25 cellular contexts compared by ENCODE assay signal in the genomic region with DNA sequence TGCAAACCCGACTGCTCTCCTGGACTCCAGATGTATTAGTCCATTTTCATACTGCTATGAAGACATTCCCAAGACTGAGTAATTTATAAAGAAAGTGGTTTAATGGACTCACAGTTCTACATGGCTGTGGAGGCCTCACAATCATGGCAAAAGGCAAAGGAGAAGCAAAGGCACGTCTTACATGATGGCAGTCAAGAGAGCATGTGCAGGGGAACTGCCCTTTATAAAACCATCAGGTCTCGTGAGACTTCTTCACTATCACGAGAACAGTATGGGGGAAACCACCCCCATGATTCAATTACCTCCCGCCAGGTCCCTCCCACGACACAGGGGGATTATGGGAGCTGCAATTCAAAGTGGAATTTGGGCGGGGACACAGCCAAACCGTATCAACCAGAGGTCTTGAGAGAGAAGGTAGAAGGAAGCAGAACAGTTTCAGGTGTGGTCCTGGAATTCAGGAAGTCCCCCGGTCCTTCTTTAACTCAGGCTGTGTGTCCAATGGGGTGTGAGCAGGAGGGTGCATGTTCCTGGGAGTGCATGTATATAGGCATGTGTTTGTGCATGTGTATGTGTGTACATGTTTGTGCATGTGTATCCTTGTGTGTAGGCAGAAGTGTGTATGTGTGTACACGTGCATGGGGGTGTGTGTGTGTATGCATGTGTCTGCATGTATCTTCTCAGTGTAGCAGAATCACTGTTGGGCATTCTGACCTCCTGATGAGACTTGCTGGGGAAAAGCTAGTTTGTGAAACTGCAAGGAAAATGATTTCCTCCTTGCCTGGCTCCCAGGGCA. TPM values are rescaled to one million over a fixed set of nuclear protein-coding genes. Genes with fewer than 3 reads are reported as not detected.
DNase-seq lines count a peak whose midpoint lies in the region; ATAC-seq, FAIRE-seq and TF ChIP-seq lines count a peak whose summit lies in the region.
"Had no signal": no experiment of that assay in that cellular context is flagged by ENCODE, and none has a peak within 500 bp of the region (broad histone marks: within the 10 kb centered on the region; RNA-seq: fewer than 3 reads in every experiment).

No MANE protein-coding gene starts in this region.

- TF ChIP-seq CTCF in HepG2 (CRISPR knock-in tag; IDR thresholded peaks at IDR 0.05) (no peak), right lobe of liver (IDR thresholded peaks at IDR 0.05) (no peak), endodermal cell (conservative IDR thresholded peaks at IDR 0.05) (no peak), ovary (IDR thresholded peaks at IDR 0.05) (no peak), lower leg skin (IDR thresholded peaks at IDR 0.05) (no peak)

- H3K79me2 ChIP-seq in HepG2 (ENCODE audit: insufficient read depth, low read length) = no peaks in the 10 kb centered on the region

- WGBS in HepG2 (ENCODE audit: low lambda C conversion rate) = 92% methylated on average over 10 of the region's 10 CpGs
- 74% methylated on average over 5 of the region's 10 CpGs for WGBS in right lobe of liver (ENCODE audit: insufficient coverage, low coverage, low lambda C conversion rate, missing lambda C conversion rate)
- WGBS in endodermal cell (ENCODE audit: insufficient coverage in 1 of 2, insufficient read length in 1 of 2), 2 experiments = 85 to 87% methylated on average over 6 to 10 of the region's 10 CpGs
- 47 to 66% (median 54%) methylated on average over 10 of the region's 10 CpGs for WGBS in ovary, 3 donors
- 78% methylated on average over 10 of the region's 10 CpGs for WGBS in right cardiac atrium
- 78% methylated on average over 10 of the region's 10 CpGs for WGBS in lower leg skin, 2 donors

- no peak for FAIRE-seq in HepG2 (lab: Jason Lieb, UNC)
- FAIRE-seq in RCC 7860 (lab: Jason Lieb, UNC) = no peak
- FAIRE-seq: A549 had no signal

- H3K4me3 ChIP-seq in HepG2 (replicated peaks in 1 of 3; ENCODE audit: insufficient read depth in 1 of 3, low read depth in 2 of 3, low read length in 3 of 3) = no peak overlapping the region
- H3K4me3 ChIP-seq in right lobe of liver = no peak overlapping the region
- no peak overlapping the region for H3K4me3 ChIP-seq in endodermal cell (ENCODE audit: low read length)
- H3K4me3 ChIP-seq in ovary = no peak overlapping the region
- H3K4me3 ChIP-seq in right cardiac atrium (ENCODE audit: low read length) = no peak overlapping the region
- no peak overlapping the region for H3K4me3 ChIP-seq in lower leg skin (ENCODE audit: low read depth, poor library complexity, severe bottlenecking)
- H3K4me3 ChIP-seq: A549, ascending aorta, colonic mucosa, psoas muscle, SJCRH30, testis had no signal

- H3K4me2 ChIP-seq in HepG2 (ENCODE audit: low read depth, low read length) = no peak overlapping the region
- H3K4me2 ChIP-seq: A549 had no signal

- H3K9ac ChIP-seq in HepG2 (ENCODE audit: insufficient read depth, low read depth, low read length) = no peak overlapping the region
- no peak overlapping the region for H3K9ac ChIP-seq in endodermal cell (ENCODE audit: extremely low read depth, low read length, poor library complexity, severe bottlenecking)

- H3K4me3 Mint-ChIP-seq in endodermal cell = no peak overlapping the region
- H3K4me3 Mint-ChIP-seq: activated T-cell treated with anti-CD3 and anti-CD28 coated beads, Interleukin-2, amount 50 U/mL, for 72 hours; CD8-positive, alpha-beta T cell; immature natural killer cell; T-cell had no signal

- H3K27me3 ChIP-seq in HepG2 (ENCODE audit: control insufficient read depth in 1 of 2, insufficient read depth in 2 of 2, low read length in 2 of 2) (no peaks in the 10 kb centered on the region), right lobe of liver (no peaks in the 10 kb centered on the region), endodermal cell (ENCODE audit: control insufficient read depth, insufficient read depth, low read length, poor library complexity, severe bottlenecking) (no peaks in the 10 kb centered on the region), ovary (no peaks in the 10 kb centered on the region), right cardiac atrium (ENCODE audit: control insufficient read depth, insufficient read depth) (no peaks in the 10 kb centered on the region)
- H3K27me3 ChIP-seq: ascending aorta, colonic mucosa, SJCRH30, testis had no signal

- POLR2A ChIA-PET in HepG2 (lab: Yijun Ruan, JAX) = no interaction called here

- peaks cover 66% of the 10 kb centered on the region for H3K36me3 Mint-ChIP-seq in endodermal cell (ENCODE audit: low read depth)
- H3K36me3 Mint-ChIP-seq: CD8-positive, alpha-beta T cell; immature natural killer cell; T-cell had no signal

- no peaks in the 10 kb centered on the region for H3K9me3 Mint-ChIP-seq in endodermal cell
- H3K9me3 Mint-ChIP-seq: activated T-cell treated with anti-CD3 and anti-CD28 coated beads, Interleukin-2, amount 50 U/mL, for 72 hours; CD8-positive, alpha-beta T cell; immature natural killer cell; T-cell had no signal

- DNase-seq in HepG2 (ENCODE audit: low spot score) (no peak), right lobe of liver (no peak), endodermal cell (peak; percentile 71), ovary (peak in 3 of 5 donors; percentile 29 to 51 (median 47)), RCC 7860 (ENCODE audit: low spot score) (no peak), right cardiac atrium (no peak), lower leg skin (ENCODE audit: low spot score in 2 of 2) (no peak), pons (ENCODE audit: low spot score) (no peak)
- DNase-seq: activated T-cell treated with anti-CD3 and anti-CD28 coated beads, Interleukin-2, amount 50 U/mL, for 72 hours; CD8-positive, alpha-beta T cell; colonic mucosa; effector CD4-positive, alpha-beta T cell; immature natural killer cell; left cardiac atrium; NCI-H1436; NCI-H2081 treated with DMSO at 0.1 percent for 48 hours; NCI-H345; SJCRH30; stimulated activated naive CD4-positive, alpha-beta T cell treated with Interleukin-2 at 50 U/mL for 16 hours; T-cell; testis had no signal

- H3K27ac Mint-ChIP-seq in endodermal cell = peak overlapping the region; percentile 60
- H3K27ac Mint-ChIP-seq: activated T-cell treated with anti-CD3 and anti-CD28 coated beads, Interleukin-2, amount 50 U/mL, for 72 hours; CD8-positive, alpha-beta T cell; immature natural killer cell; T-cell had no signal

- TF ChIP-seq POLR2A in HepG2 (IDR thresholded peaks at IDR 0.05; ENCODE audit: insufficient read depth in 1 of 2, low read depth in 2 of 2, low read length in 2 of 2) (no peak), right lobe of liver (IDR thresholded peaks at IDR 0.05) (no peak), ovary (IDR thresholded peaks at IDR 0.05) (no peak), lower leg skin (IDR thresholded peaks at IDR 0.05) (no peak)

- H3K4me1 Mint-ChIP-seq in endodermal cell = peaks cover 32% of the 10 kb centered on the region
- H3K4me1 Mint-ChIP-seq: immature natural killer cell had no signal

- H2AFZ ChIP-seq in HepG2 (ENCODE audit: low read length) = no peak overlapping the region

- CTCF ChIA-PET in HepG2 (lab: Yijun Ruan, JAX; ENCODE audit: low intra/inter-chr PET ratio, low total read pairs) = no interaction called here

- no peaks in the 10 kb centered on the region for H3K27me3 Mint-ChIP-seq in endodermal cell (ENCODE audit: insufficient read depth)

- no TSS peak for BruUV-seq in HepG2 (replicated peaks; lab: Mats Ljungman, UMichigan)

- ATAC-seq in HepG2 = no peak
- no peak for ATAC-seq in right lobe of liver
- no peak for ATAC-seq in right cardiac atrium
- ATAC-seq: A549; activated T-cell treated with anti-CD3 and anti-CD28 coated beads, Interleukin-2, amount 50 U/mL, for 72 hours; CD8-positive, alpha-beta T cell; left cardiac atrium; psoas muscle; T-cell had no signal

- in situ Hi-C loops in HepG2 (cut with HindIII; ENCODE audit: extremely low pct_ligation_motif_present, low pct_unique_long_range_greater_than_20kb) = loop anchor here (5.0 to 10.0 kb wide), 2 partner anchors 103 to 445 kb away; a partner anchor contains a TSS

- peaks cover 22% of the 10 kb centered on the region for H3K4me1 ChIP-seq in HepG2 (ENCODE audit: insufficient read depth, low read length)
- no peaks in the 10 kb centered on the region for H3K4me1 ChIP-seq in right lobe of liver
- H3K4me1 ChIP-seq in endodermal cell (ENCODE audit: control insufficient read depth, insufficient read depth, low read length) = peaks cover 3% of the 10 kb centered on the region
- peaks cover 22% of the 10 kb centered on the region for H3K4me1 ChIP-seq in ovary (ENCODE audit: insufficient read depth)
- no peaks in the 10 kb centered on the region for H3K4me1 ChIP-seq in right cardiac atrium (ENCODE audit: control insufficient read depth, insufficient read depth, low read length)
- H3K4me1 ChIP-seq: ascending aorta, colonic mucosa had no signal

- H3K36me3 ChIP-seq in HepG2 (replicated peaks in 1 of 2; ENCODE audit: control insufficient read depth in 1 of 2, insufficient read depth in 2 of 2, low read length in 2 of 2) (peaks cover 54 to 84% of the 10 kb centered on the region in 2 experiments), right lobe of liver (no peaks in the 10 kb centered on the region), endodermal cell (ENCODE audit: control insufficient read depth, insufficient read depth, low read length) (peaks cover 95% of the 10 kb centered on the region), ovary (no peaks in the 10 kb centered on the region)
- H3K36me3 ChIP-seq: ascending aorta, colonic mucosa, SJCRH30 had no signal

- TF ChIP-seq EP300 in HepG2 (IDR thresholded peaks at IDR 0.05; ENCODE audit: low read depth in 2 of 2, low read length in 2 of 2) (no peak), HepG2 (CRISPR knock-in tag; IDR thresholded peaks at IDR 0.05; ENCODE audit: borderline replicate concordance) (no peak), ovary (IDR thresholded peaks at IDR 0.05) (no peak)

- intact Hi-C loops in HepG2 (cut with micrococcal nuclease; ENCODE audit: unreplicated experiment) = loop anchor here (5.0 to 10.0 kb wide), 2 partner anchors 105 to 448 kb away; a partner anchor contains a TSS
- intact Hi-C loops in right lobe of liver (cut with DNase I) = loop anchor here in 1 of 2 donors (5.0 kb wide), 1 partner anchor 98 kb away; no protein-coding TSS in a partner anchor
- intact Hi-C loops in ovary (cut with DNase I) = loop anchor here in 3 of 4 donors (5.0 to 10.0 kb wide), 3 partner anchors 38 to 345 kb away; no protein-coding TSS in a partner anchor
- intact Hi-C loops in right cardiac atrium (cut with DNase I) = loop anchor here in 2 of 4 donors (5.0 to 10.0 kb wide), 2 partner anchors 103 to 425 kb away; a partner anchor contains a TSS
- intact Hi-C loops in lower leg skin (cut with DNase I; ENCODE audit: low total_unique reads) = loop anchor here (5.0 kb wide), 1 partner anchor 103 kb away; no protein-coding TSS in a partner anchor

- H4K20me1 ChIP-seq in HepG2 (ENCODE audit: insufficient read depth, low read length) = peaks cover 10% of the 10 kb centered on the region; the same call in 1 of the 2 replicates

- H3K9me3 ChIP-seq in HepG2 (ENCODE audit: low read length) (no peaks in the 10 kb centered on the region), right lobe of liver (no peaks in the 10 kb centered on the region), endodermal cell (ENCODE audit: control insufficient read depth, low read length) (no peaks in the 10 kb centered on the region), ovary (no peaks in the 10 kb centered on the region), right cardiac atrium (ENCODE audit: control insufficient read depth, low read length) (no peaks in the 10 kb centered on the region)
- H3K9me3 ChIP-seq: A549, ascending aorta, colonic mucosa, psoas muscle, SJCRH30, testis had no signal

- TF ChIP-seq RAD21 in HepG2 (CRISPR knock-in tag; IDR thresholded peaks at IDR 0.05) = no peak

- H3K27ac ChIP-seq in HepG2 (ENCODE audit: extremely low read length, insufficient read depth, low read length) (no peak overlapping the region), right lobe of liver (no peak overlapping the region), endodermal cell (ENCODE audit: low read depth, low read length) (no peak overlapping the region), ovary (no peak overlapping the region), right cardiac atrium (ENCODE audit: low read length) (no peak overlapping the region)
- H3K27ac ChIP-seq: A549, ascending aorta, colonic mucosa, epithelial cell of prostate, psoas muscle, SJCRH30 had no signal

RNA-seq across cellular contexts. Expression of a gene that starts 46.2 kb away (rescaled TPM):
- total RNA-seq in HepG2 (2016; rRNA removed; fragmentation: Illumina TruSeq; extraction: Trizol) = 61.2 and 64.2 TPM in 2 replicates
- 22.9 and 28.7 TPM in 2 replicates for total RNA-seq in HepG2 (2016; cell fraction: cytosol; rRNA removed; fragmentation: Illumina TruSeq; extraction: Trizol; ENCODE audit: low read depth)
- 62.9 and 63.8 TPM in 2 replicates for total RNA-seq in HepG2 (2016; cell fraction: insoluble cytoplasmic fraction; rRNA removed; fragmentation: Illumina TruSeq; extraction: Trizol)
- total RNA-seq in HepG2 (2016; cell fraction: membrane; rRNA removed; fragmentation: Illumina TruSeq; extraction: Trizol) = 43.0 and 57.1 TPM in 2 replicates
- total RNA-seq in HepG2 (2016; cell fraction: nucleus; rRNA removed; fragmentation: Illumina TruSeq; extraction: Trizol) = 118 and 132 TPM in 2 replicates
- polyA plus RNA-seq in HepG2 (2011; rRNA removed) = 26.8 and 31.3 TPM in 2 replicates
- 20.4 and 21.0 TPM in 2 replicates for polyA plus RNA-seq in HepG2 (2011; cell fraction: cytosol; rRNA removed)
- polyA plus RNA-seq in HepG2 (2011; cell fraction: nucleus; rRNA removed) = 110 and 130 TPM in 2 replicates
- 47.0 and 84.0 TPM in 2 replicates for polyA plus RNA-seq in HepG2 (2012)
- 10.7 and 14.3 TPM in 2 replicates for polyA plus RNA-seq in HepG2 (2016; cell fraction: cytosol; fragmentation: Illumina TruSeq; extraction: Trizol; ENCODE audit: low read depth)
- polyA plus RNA-seq in HepG2 (2016; cell fraction: insoluble cytoplasmic fraction; fragmentation: Illumina TruSeq; extraction: Trizol; ENCODE audit: low read depth) = 38.8 and 51.0 TPM in 2 replicates
- 17.8 and 18.3 TPM in 2 replicates for polyA plus RNA-seq in HepG2 (2016; cell fraction: membrane; fragmentation: Illumina TruSeq; extraction: Trizol; ENCODE audit: low read depth)
- 158 and 174 TPM in 2 replicates for polyA plus RNA-seq in HepG2 (2016; cell fraction: nucleus; fragmentation: Illumina TruSeq; extraction: Trizol; ENCODE audit: insufficient read depth, low read depth)
- 1.5 and 97.9 TPM in 2 replicates for polyA minus RNA-seq in HepG2 (2011; rRNA and poly(A)+ RNA removed; ENCODE audit: low replicate concordance)
- polyA minus RNA-seq in HepG2 (2011; cell fraction: cytosol; rRNA and poly(A)+ RNA removed) = 60.3 and 64.2 TPM in 2 replicates
- polyA minus RNA-seq in HepG2 (2011; cell fraction: nucleus; rRNA and poly(A)+ RNA removed) = 142 and 160 TPM in 2 replicates
- total RNA-seq in right lobe of liver = 10 to 100 TPM in 2 of 6 experiments, 1 to 10 TPM in 4; 1.6 to 19.5 (median 6.5) TPM
- 100 to 1,000 TPM in 1 of 2 donors, 10 to 100 TPM in 1; 86.4 to 106 TPM for total RNA-seq in endodermal cell
- 37.0 TPM for polyA plus RNA-seq in endodermal cell (2013, experiment 1 of 2)
- polyA plus RNA-seq in endodermal cell (2013, experiment 2 of 2) = 37.3 TPM
- 100 to 1,000 TPM; 219 to 723 (median 335) TPM for total RNA-seq in ovary
- polyA plus RNA-seq in ovary = 100 to 1,000 TPM; 104 to 228 TPM
- total RNA-seq in right cardiac atrium = 10 to 100 TPM in 3 of 4 donors, 1 to 10 TPM in 1; 7.3 to 17.7 (median 11.1) TPM
- polyA plus RNA-seq in right cardiac atrium = 4.6 TPM
- 10 to 100 TPM in 1 of 4 donors, 1 to 10 TPM in 3; 2.4 to 12.2 (median 4.0) TPM for total RNA-seq in lower leg skin

Comparison
In these comparisons a context has a peak if more than half of its experiments do, and no peak if none do; other contexts are left out.
1. DNase-seq: peak in endodermal cell (single experiment) and ovary (3 of 5); none in HepG2 (single experiment), right lobe of liver (0 of 3), RCC 7860 (single experiment), right cardiac atrium (0 of 3), lower leg skin (0 of 2) and pons (single experiment).